1 cellular context compared by ENCODE assay signal in genomic region chr19:3360494-3361383, GRCh38.
A peak's percentile ranks its signal among the peaks of the same experiment; 100 is the strongest.
TF ChIP-seq lines count a peak whose summit lies in the region.

No MANE protein-coding gene starts in this region.

TF ChIP-seq in K562, 482 proteins besides CTCF, POLR2A, EP300 and RAD21 (continued from another document and continues in another):
- TF ChIP-seq CCNT2 (IDR thresholded peaks at IDR 0.05; ENCODE audit: borderline replicate concordance, extremely low read depth, insufficient read length, low read depth, low read length) (peak; percentile 38), PCBP1 (IDR thresholded peaks at IDR 0.05; ENCODE audit: low read depth, low read length, poor library complexity, severe bottlenecking) (peak; percentile 66), ZNF584 (CRISPR knock-in tag; IDR thresholded peaks at IDR 0.05; ENCODE audit: low read depth) (no peak), ZBTB33 (CRISPR knock-in tag; IDR thresholded peaks at IDR 0.05) (no peak), RBBP5 (IDR thresholded peaks at IDR 0.05; ENCODE audit: borderline replicate concordance, insufficient read depth, low read length, poor library complexity, severe bottlenecking) (peak; percentile 65), MAFK (IDR thresholded peaks at IDR 0.05; ENCODE audit: low read length) (no peak), FOSL1 (tag; conservative IDR thresholded peaks at IDR 0.05) (no peak), SPI1 (IDR thresholded peaks at IDR 0.05; ENCODE audit: borderline replicate concordance, low read depth, low read length) (peak; percentile 91), CTCFL (IDR thresholded peaks at IDR 0.05; ENCODE audit: borderline replicate concordance, insufficient read depth, low read depth, low read length, poor library complexity, severe bottlenecking) (peak; percentile 23), ZBTB49 (CRISPR knock-in tag; IDR thresholded peaks at IDR 0.05; ENCODE audit: borderline replicate concordance) (no peak), SAFB2 (IDR thresholded peaks at IDR 0.05; ENCODE audit: borderline replicate concordance, low read depth, low read length, severe bottlenecking) (no peak), ZNF277 (CRISPR knock-in tag; IDR thresholded peaks at IDR 0.05; ENCODE audit: borderline replicate concordance) (no peak), ZC3H8 (IDR thresholded peaks at IDR 0.05) (no peak), ZBTB43 (CRISPR knock-in tag; IDR thresholded peaks at IDR 0.05) (no peak), ATF2 (CRISPR knock-in tag; IDR thresholded peaks at IDR 0.05) (no peak), MTA1 (IDR thresholded peaks at IDR 0.05; ENCODE audit: borderline replicate concordance) (peak; percentile 82), CBX3 (IDR thresholded peaks at IDR 0.05; ENCODE audit: borderline replicate concordance in 1 of 2, low read length in 2 of 2) (peak in 1 of 2 experiments; percentile 32; a peak in 1 of 3 replicates), REST (CRISPR knock-in tag; IDR thresholded peaks at IDR 0.05; ENCODE audit: low read depth) (no peak), CREM (IDR thresholded peaks at IDR 0.05; ENCODE audit: low read depth) (peak; percentile 45; the same call in 1 of the 2 replicates), SRF (CRISPR knock-in tag; IDR thresholded peaks at IDR 0.05) (no peak), TAF1 (IDR thresholded peaks at IDR 0.05; ENCODE audit: control insufficient read depth, extremely low read depth, insufficient read depth, low read length, severe bottlenecking) (peak; percentile 47), ZNF395 (CRISPR knock-in tag; IDR thresholded peaks at IDR 0.05) (peak; percentile 57; the same call in 1 of the 2 replicates), IRF2 (CRISPR knock-in tag; IDR thresholded peaks at IDR 0.05) (no peak), NELFE (IDR thresholded peaks at IDR 0.05; ENCODE audit: insufficient read depth, insufficient read length) (no peak), E2F8 (IDR thresholded peaks at IDR 0.05; ENCODE audit: low read depth, partially characterized antibody) (no peak), CGGBP1 (CRISPR knock-in tag; IDR thresholded peaks at IDR 0.05) (no peak), HNRNPL (IDR thresholded peaks at IDR 0.05; ENCODE audit: low read depth, low read length) (peak; percentile 43; the same call in 1 of the 2 replicates), MTA3 (IDR thresholded peaks at IDR 0.05; ENCODE audit: borderline replicate concordance) (peak; percentile 75), NCOA6 (IDR thresholded peaks at IDR 0.05) (peak; percentile 46; the same call in 1 of the 2 replicates), YY1 (IDR thresholded peaks at IDR 0.05; ENCODE audit: borderline replicate concordance in 1 of 3, control insufficient read depth in 1 of 3, extremely low read depth in 1 of 3, insufficient read depth in 3 of 3, insufficient read length in 1 of 3, insufficient replicate concordance in 2 of 3, low read depth in 1 of 3, low read length in 2 of 3) (no peak), EP400 (IDR thresholded peaks at IDR 0.05) (peak; percentile 90), THAP7 (CRISPR knock-in tag; IDR thresholded peaks at IDR 0.05) (no peak)
